Comparison of ENCODE assay signal across 1 cellular context in the genomic region with DNA sequence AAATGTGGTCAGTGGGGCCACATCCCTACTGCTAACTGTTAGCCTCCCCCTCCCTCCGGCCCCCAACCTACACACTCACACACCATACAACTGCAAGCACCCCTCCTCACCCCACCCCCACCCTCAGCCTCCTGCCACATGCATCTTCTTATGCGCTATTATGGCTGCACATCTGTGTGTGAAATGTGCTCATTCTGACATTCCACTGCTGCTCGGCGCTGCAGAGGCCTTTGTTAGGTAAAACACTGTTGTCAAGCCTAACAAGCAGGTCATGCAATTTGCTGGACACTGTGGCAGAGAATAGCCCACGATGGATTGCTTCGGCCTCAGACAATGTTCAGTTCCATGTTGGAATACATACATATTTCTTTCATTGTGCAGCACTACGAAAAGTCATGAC.
TF ChIP-seq lines count a peak whose summit lies in the region.

No MANE protein-coding gene starts in this region.

TF ChIP-seq in GM23338, 12 proteins besides CTCF, POLR2A, EP300 and RAD21 (continued from another document):
- no peak for TF ChIP-seq REST (IDR thresholded peaks at IDR 0.05; ENCODE audit: unreplicated experiment)
